8 cellular contexts compared by ENCODE assay signal in the genomic region with DNA sequence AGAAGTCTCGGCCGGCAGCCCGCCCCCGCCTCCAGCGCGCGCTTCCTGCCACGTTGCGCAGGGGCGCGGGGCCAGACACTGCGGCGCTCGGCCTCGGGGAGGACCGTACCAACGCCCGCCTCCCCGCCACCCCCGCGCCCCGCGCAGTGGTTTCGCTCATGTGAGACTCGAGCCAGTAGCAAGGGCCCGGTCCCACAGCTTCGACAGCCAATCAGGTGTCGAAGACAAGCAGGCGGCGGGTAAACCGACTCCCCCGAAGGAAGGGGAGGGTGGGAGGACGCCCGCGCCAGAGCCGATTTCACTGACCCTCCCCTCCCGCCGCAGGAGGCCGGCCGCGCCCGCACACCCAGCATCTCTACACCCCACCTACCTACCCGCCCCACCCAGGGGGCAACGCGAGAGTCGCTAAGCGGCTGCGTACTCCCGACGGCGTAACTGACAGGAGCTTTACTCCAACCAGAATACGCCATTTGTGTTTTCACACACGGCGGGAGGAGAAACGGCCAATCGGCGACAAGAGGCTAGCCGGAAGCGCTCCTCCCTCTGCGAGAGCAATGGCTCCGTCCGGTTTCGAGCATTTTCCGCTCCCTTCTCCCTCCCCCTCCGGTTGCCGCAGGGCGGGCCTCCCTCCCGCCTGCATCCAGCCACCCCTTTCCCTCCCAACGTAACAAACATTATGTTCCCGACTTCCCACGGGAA. TPM values are rescaled to one million over a fixed set of nuclear protein-coding genes. Genes with fewer than 3 reads are reported as not detected.
A peak's percentile ranks its signal among the peaks of the same experiment; 100 is the strongest.
DNase-seq lines count a peak whose midpoint lies in the region; ATAC-seq and TF ChIP-seq lines count a peak whose summit lies in the region.

No MANE protein-coding gene starts in this region.

- H3K4me1 ChIP-seq in ACC112 (ENCODE audit: control insufficient read depth, insufficient read depth, low read length, unreplicated experiment) (peaks cover 43% of the 10 kb centered on the region), breast epithelium (peaks cover 3 to 26% of the 10 kb centered on the region in 2 donors), skeletal muscle satellite cell (ENCODE audit: control insufficient read depth, insufficient read depth, low read length) (peaks cover 48% of the 10 kb centered on the region)

- ATAC-seq in GM18870 (IDR thresholded peaks at IDR 0.05; ENCODE audit: unreplicated experiment) (peak; percentile 87), HG03135 (IDR thresholded peaks at IDR 0.05; ENCODE audit: unreplicated experiment) (peak; percentile 70)

- intact Hi-C loops in breast epithelium (cut with DNase I; ENCODE audit: low total_unique reads) = loop anchor here (10.0 kb wide), 1 partner anchor 398 kb away; a partner anchor contains a TSS

- TF ChIP-seq CTCF in VCaP (conservative IDR thresholded peaks at IDR 0.05) = no peak
- TF ChIP-seq CTCF in breast epithelium (IDR thresholded peaks at IDR 0.05) = peak in 2 of 3 donors; percentile 2 to 19

- peak overlapping the region; percentile 95 for H3K27ac ChIP-seq in ACC112 (ENCODE audit: low read depth, low read length)
- peak overlapping the region; percentile 98 for H3K27ac ChIP-seq in VCaP
- peak overlapping the region; percentile 100 for H3K27ac ChIP-seq in breast epithelium

- peak overlapping the region; percentile 93 for H3K9ac ChIP-seq in skeletal muscle satellite cell (ENCODE audit: low read depth, low read length)

- no peaks in the 10 kb centered on the region for H3K27me3 ChIP-seq in ACC112 (ENCODE audit: insufficient read depth, low read length)
- no peaks in the 10 kb centered on the region for H3K27me3 ChIP-seq in breast epithelium
- no peaks in the 10 kb centered on the region for H3K27me3 ChIP-seq in skeletal muscle satellite cell (ENCODE audit: control insufficient read depth, insufficient read depth, low read length)

- TF ChIP-seq POLR2A in breast epithelium (IDR thresholded peaks at IDR 0.05) = no peak

- H3K36me3 ChIP-seq in ACC112 (ENCODE audit: insufficient read depth, low read length) (peaks cover 29% of the 10 kb centered on the region), breast epithelium (no peaks in the 10 kb centered on the region), skeletal muscle satellite cell (ENCODE audit: insufficient read depth, low read length) (peaks cover 35% of the 10 kb centered on the region)

- peak overlapping the region; percentile 88 for H3K4me2 ChIP-seq in skeletal muscle satellite cell (ENCODE audit: low read length)

- peaks cover 85% of the 10 kb centered on the region for H3K79me2 ChIP-seq in ACC112 (ENCODE audit: control insufficient read depth, insufficient read depth, low read length, unreplicated experiment)

- H3K9me3 ChIP-seq in breast epithelium (no peaks in the 10 kb centered on the region), iPS-18c (ENCODE audit: control insufficient read depth, insufficient read depth, low read length) (no peaks in the 10 kb centered on the region), skeletal muscle satellite cell (replicated peaks; ENCODE audit: low read length) (no peaks in the 10 kb centered on the region)

- DNase-seq in NCI-H2196 (lab: John Stamatoyannopoulos, UW; ENCODE audit: unreplicated experiment) (peak; percentile 92), breast epithelium (ENCODE audit: low spot score in 2 of 2) (peak; percentile 98 to 99)

- H2AFZ ChIP-seq in ACC112 (ENCODE audit: low read length, unreplicated experiment) = no peak overlapping the region

- H3K4me3 ChIP-seq in ACC112 (ENCODE audit: low read depth, low read length) (peak overlapping the region; percentile 80), breast epithelium (peak overlapping the region; percentile 95 to 97 (median 95)), iPS-18c (ENCODE audit: insufficient read depth, low read depth, low read length) (peak overlapping the region; percentile 52), skeletal muscle satellite cell (ENCODE audit: low read length) (peak overlapping the region; percentile 73)

RNA-seq across cellular contexts. Expression of a gene that starts 0.6 kb away (rescaled TPM):
- total RNA-seq in breast epithelium = 100 to 1,000 TPM in 2 of 3 donors, 10 to 100 TPM in 1; 63.0 to 135 (median 118) TPM
- total RNA-seq in skeletal muscle satellite cell (2012; rRNA removed) = 66.2 and 70.0 TPM in 2 replicates

RNA-seq across cellular contexts. Expression of a gene that starts 33.9 kb away (rescaled TPM):
- total RNA-seq in breast epithelium = 10 to 100 TPM; 22.2 to 36.4 (median 25.2) TPM
- total RNA-seq in skeletal muscle satellite cell (2012; rRNA removed) = 47.6 and 54.8 TPM in 2 replicates

Comparison
In these comparisons a context has a peak if more than half of its experiments do, and no peak if none do; other contexts are left out.
1. Peak in every context shown above with its lines: DNase-seq, ATAC-seq, H3K4me3 ChIP-seq and H3K27ac ChIP-seq.